8 cellular contexts compared by ENCODE assay signal in the genomic region with DNA sequence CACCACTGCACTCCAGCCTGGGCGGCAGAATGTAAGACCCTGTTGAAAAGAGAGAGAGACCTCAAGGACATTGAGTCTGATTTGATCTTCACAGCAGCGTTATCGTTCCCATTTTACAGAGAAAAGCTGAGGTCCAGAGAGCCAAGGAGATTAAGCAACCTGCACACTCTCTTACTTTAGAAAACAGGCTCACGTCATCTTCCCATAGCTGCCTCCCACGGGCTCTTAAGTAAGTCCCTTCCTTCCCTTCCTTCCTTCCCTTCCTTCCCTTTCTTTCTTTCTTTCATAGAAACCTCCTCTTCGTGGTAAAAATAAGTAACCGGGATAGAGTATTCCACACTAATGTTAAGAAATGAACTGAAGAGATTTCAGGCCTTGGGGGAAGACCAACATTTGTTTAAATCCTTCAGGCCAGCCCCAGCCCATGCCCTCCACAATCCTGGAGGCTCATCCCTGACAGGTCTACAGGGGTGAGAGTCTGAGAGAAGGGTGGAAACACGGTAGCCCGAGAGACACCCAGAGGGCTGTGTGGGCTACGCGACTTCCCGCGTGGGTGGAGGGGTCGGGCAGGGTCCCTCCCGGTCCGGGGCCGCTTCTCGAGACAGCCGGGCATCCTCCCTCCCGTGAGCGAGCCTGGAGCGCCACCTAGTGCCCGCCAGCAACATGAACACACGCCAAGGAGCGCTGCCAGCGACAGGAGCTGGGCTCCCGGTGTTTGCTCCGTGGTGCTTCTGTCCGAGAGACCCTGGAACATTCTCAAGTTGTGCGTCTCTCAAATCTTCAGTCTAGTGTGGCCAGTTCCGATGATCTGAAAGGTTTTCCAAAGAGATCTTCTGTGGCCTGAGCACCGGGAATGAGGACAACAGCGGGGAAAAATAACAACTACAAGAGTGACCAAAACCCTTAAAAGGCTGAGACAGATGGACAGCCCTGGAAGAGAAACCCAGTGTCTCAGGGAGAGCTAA.
DNase-seq lines count a peak whose midpoint lies in the region; ATAC-seq and TF ChIP-seq lines count a peak whose summit lies in the region.

No MANE protein-coding gene starts in this region.

- 12 to 15% methylated on average over 32 to 33 of the region's 33 CpGs for WGBS in lower leg skin, 2 donors

- H3K9me3 Mint-ChIP-seq in activated CD4-positive, alpha-beta T cell treated with anti-CD3 and anti-CD28 coated beads, Interleukin-2, amount 10 ng/mL, durations not matched to agents 7 days and 5 days: no peaks in the 10 kb centered on the region
- H3K9me3 Mint-ChIP-seq in dendritic cell treated with granulocyte-macrophage colony-stimulating factor and Interleukin-4, amounts not matched to agents 40 ng/mL and 50 ng/mL, for 4 days: no peaks in the 10 kb centered on the region

- H3K27me3 ChIP-seq in A673 (replicated peaks; ENCODE audit: insufficient read depth, low read depth, low read length, poor library complexity): no peaks in the 10 kb centered on the region

- peaks cover 35% of the 10 kb centered on the region for H3K27me3 Mint-ChIP-seq in activated CD4-positive, alpha-beta T cell treated with anti-CD3 and anti-CD28 coated beads, Interleukin-2, amount 10 ng/mL, durations not matched to agents 7 days and 5 days
- peaks cover 39% of the 10 kb centered on the region for H3K27me3 Mint-ChIP-seq in dendritic cell treated with granulocyte-macrophage colony-stimulating factor and Interleukin-4, amounts not matched to agents 40 ng/mL and 50 ng/mL, for 4 days

- H3K4me3 ChIP-seq in A673 (ENCODE audit: low read depth, low read length, poor library complexity, severe bottlenecking): peak overlapping the region; percentile 17
- H3K4me3 ChIP-seq in lower leg skin (ENCODE audit: low read depth, poor library complexity, severe bottlenecking): no peak overlapping the region

- H3K9me3 ChIP-seq in A673 (ENCODE audit: low read depth, low read length, poor library complexity, severe bottlenecking): no peaks in the 10 kb centered on the region

- H3K36me3 Mint-ChIP-seq in activated CD4-positive, alpha-beta T cell treated with anti-CD3 and anti-CD28 coated beads, Interleukin-2, amount 10 ng/mL, durations not matched to agents 7 days and 5 days (ENCODE audit: low read depth): no peaks in the 10 kb centered on the region
- no peaks in the 10 kb centered on the region for H3K36me3 Mint-ChIP-seq in dendritic cell treated with granulocyte-macrophage colony-stimulating factor and Interleukin-4, amounts not matched to agents 40 ng/mL and 50 ng/mL, for 4 days (ENCODE audit: low read depth)

- no TSS peak for BruUV-seq in A673 (replicated peaks; lab: Mats Ljungman, UMichigan)

- TF ChIP-seq CTCF in A673 (conservative IDR thresholded peaks at IDR 0.05; ENCODE audit: low read depth, low read length) (peak; percentile 95), lower leg skin (IDR thresholded peaks at IDR 0.05) (peak in 1 of 3 donors; percentile 26)

- ATAC-seq in GM18505 (IDR thresholded peaks at IDR 0.05; ENCODE audit: unreplicated experiment) (peak; percentile 92), HG02973 (IDR thresholded peaks at IDR 0.05; ENCODE audit: unreplicated experiment) (peak; percentile 91)

- H3K4me1 Mint-ChIP-seq in activated CD4-positive, alpha-beta T cell treated with anti-CD3 and anti-CD28 coated beads, Interleukin-2, amount 10 ng/mL, durations not matched to agents 7 days and 5 days: peaks cover 5% of the 10 kb centered on the region
- H3K4me1 Mint-ChIP-seq in dendritic cell treated with granulocyte-macrophage colony-stimulating factor and Interleukin-4, amounts not matched to agents 40 ng/mL and 50 ng/mL, for 4 days (ENCODE audit: low read depth): peaks cover 24% of the 10 kb centered on the region

- intact Hi-C loops in A673 (cut with micrococcal nuclease; ENCODE audit: unreplicated experiment) (loop anchor here (2.0 to 10.0 kb wide), 5 partner anchors 159 to 1901 kb away; partner anchors contain the start of gene NRP2), lower leg skin (cut with DNase I; ENCODE audit: low total_unique reads) (loop anchor here (10.0 kb wide), 1 partner anchor 1601 kb away; no protein-coding TSS in a partner anchor)
- intact Hi-C loops in dendritic cell treated with granulocyte-macrophage colony-stimulating factor and Interleukin-4, amounts not matched to agents 40 ng/mL and 50 ng/mL, for 4 days (cut with micrococcal nuclease): loop anchor here (10.0 kb wide), 2 partner anchors 151 to 1661 kb away; no protein-coding TSS in a partner anchor

- peaks cover 5% of the 10 kb centered on the region for H3K4me1 ChIP-seq in A673 (ENCODE audit: insufficient read depth, low read length, poor library complexity, severe bottlenecking)

- no peak overlapping the region for H3K27ac Mint-ChIP-seq in activated CD4-positive, alpha-beta T cell treated with anti-CD3 and anti-CD28 coated beads, Interleukin-2, amount 10 ng/mL, durations not matched to agents 7 days and 5 days
- peak overlapping the region; percentile 11 for H3K27ac Mint-ChIP-seq in dendritic cell treated with granulocyte-macrophage colony-stimulating factor and Interleukin-4, amounts not matched to agents 40 ng/mL and 50 ng/mL, for 4 days

- H3K27ac ChIP-seq in A673 (ENCODE audit: low read depth, low read length, poor library complexity, severe bottlenecking): no peak overlapping the region

- no peak for TF ChIP-seq POLR2A in GM18505 (IDR thresholded peaks at IDR 0.05; ENCODE audit: borderline replicate concordance, extremely low read depth, insufficient read depth, insufficient read length)
- TF ChIP-seq POLR2A in lower leg skin (IDR thresholded peaks at IDR 0.05): no peak

- peak; percentile 79 for DNase-seq in A673 (ENCODE audit: low spot score)
- peak; percentile 85 for DNase-seq in NCI-H2227 treated with DMSO at 0.1 percent for 48 hours (lab: John Stamatoyannopoulos, UW)
- DNase-seq in activated CD4-positive, alpha-beta T cell treated with anti-CD3 and anti-CD28 coated beads, Interleukin-2, amount 10 ng/mL, durations not matched to agents 7 days and 5 days: peak; percentile 69
- DNase-seq in lower leg skin (ENCODE audit: low spot score in 2 of 2): peak; percentile 50 to 94
- peak; percentile 70 to 74 for DNase-seq in stimulated activated CD4-positive, alpha-beta T cell treated with anti-CD3 and anti-CD28 coated beads, Interleukin-4, amount 100 ng/mL, for 48 hours (ENCODE audit: low read depth in 2 of 2)

- H3K36me3 ChIP-seq in A673 (ENCODE audit: insufficient read depth, low read length, poor library complexity, severe bottlenecking): no peaks in the 10 kb centered on the region

- POLR2A ChIA-PET in A673 (lab: Charles Lee; ENCODE audit: low non-redundant PET): interaction anchor here (0.6 kb wide), 1 partner anchor 1236 kb away, joined by 3 read pairs; no protein-coding TSS in a partner anchor
- POLR2A ChIA-PET in activated CD4-positive, alpha-beta T cell treated with anti-CD3 and anti-CD28 coated beads, Interleukin-2, amount 10 ng/mL, durations not matched to agents 7 days and 5 days (lab: Charles Lee): no interaction called here

- H3K4me3 Mint-ChIP-seq in activated CD4-positive, alpha-beta T cell treated with anti-CD3 and anti-CD28 coated beads, Interleukin-2, amount 10 ng/mL, durations not matched to agents 7 days and 5 days: no peak overlapping the region
- H3K4me3 Mint-ChIP-seq in dendritic cell treated with granulocyte-macrophage colony-stimulating factor and Interleukin-4, amounts not matched to agents 40 ng/mL and 50 ng/mL, for 4 days: peak overlapping the region; percentile 44

- CTCF ChIA-PET in A673 (lab: Charles Lee): interaction anchor here (0.6 to 1.6 kb wide), 13 partner anchors 10 to 1780 kb away, joined by 3 to 23 read pairs (median 4); no protein-coding TSS in a partner anchor
- CTCF ChIA-PET in activated CD4-positive, alpha-beta T cell treated with anti-CD3 and anti-CD28 coated beads, Interleukin-2, amount 10 ng/mL, durations not matched to agents 7 days and 5 days (lab: Charles Lee): interaction anchor here (0.5 to 1.4 kb wide), 6 partner anchors 9 to 1622 kb away, joined by 3 to 16 read pairs (median 4); no protein-coding TSS in a partner anchor
